10 cellular contexts compared by ENCODE assay signal in genomic region chr3:177284383-177284881, GRCh38.
A peak's percentile ranks its signal among the peaks of the same experiment; 100 is the strongest.
DNase-seq lines count a peak whose midpoint lies in the region; ATAC-seq, FAIRE-seq and TF ChIP-seq lines count a peak whose summit lies in the region.
"Had no signal": no experiment of that assay in that cellular context is flagged by ENCODE, and none has a peak within 500 bp of the region (broad histone marks: within the 10 kb centered on the region; RNA-seq: fewer than 3 reads in every experiment).

No MANE protein-coding gene starts in this region.

- POLR2A ChIA-PET in naive thymus-derived CD8-positive, alpha-beta T cell (lab: Charles Lee), result interaction anchor here (0.5 kb wide), 1 partner anchor 18 kb away, joined by 4 read pairs; no protein-coding TSS in a partner anchor

- CTCF ChIA-PET in activated CD8-positive, alpha-beta memory T cell treated with anti-CD3 and anti-CD28 coated beads, Interleukin-2, amount 10 ng/mL, durations not matched to agents 7 days and 5 days (lab: Charles Lee), result interaction anchor here (0.8 kb wide), 2 partner anchors 54 to 577 kb away, joined by 3 read pairs; no protein-coding TSS in a partner anchor

- H3K27ac ChIP-seq in RWPE2 (ENCODE audit: poor library complexity, severe bottlenecking), result no peak overlapping the region
- H3K27ac ChIP-seq: right lobe of liver, VCaP had no signal

- H3K36me3 Mint-ChIP-seq in activated CD8-positive, alpha-beta memory T cell treated with anti-CD3 and anti-CD28 coated beads, Interleukin-2, amount 10 ng/mL, durations not matched to agents 7 days and 5 days, result peaks cover 4% of the 10 kb centered on the region
- H3K36me3 Mint-ChIP-seq in naive thymus-derived CD8-positive, alpha-beta T cell, result no peaks in the 10 kb centered on the region

- no peaks in the 10 kb centered on the region for H3K9me3 Mint-ChIP-seq in activated CD8-positive, alpha-beta memory T cell treated with anti-CD3 and anti-CD28 coated beads, Interleukin-2, amount 10 ng/mL, durations not matched to agents 7 days and 5 days (ENCODE audit: low read depth)
- H3K9me3 Mint-ChIP-seq in naive thymus-derived CD8-positive, alpha-beta T cell, result peaks cover 0 to 3% (median 0%) of the 10 kb centered on the region in 9 donors

- H3K27ac Mint-ChIP-seq in activated CD8-positive, alpha-beta memory T cell treated with anti-CD3 and anti-CD28 coated beads, Interleukin-2, amount 10 ng/mL, durations not matched to agents 7 days and 5 days, result no peak overlapping the region
- peak overlapping the region in 4 of 10 donors; percentile 16 to 53 (median 42) for H3K27ac Mint-ChIP-seq in naive thymus-derived CD8-positive, alpha-beta T cell

- DNase-seq in activated CD8-positive, alpha-beta memory T cell treated with anti-CD3 and anti-CD28 coated beads for 24 hours, result peak; percentile 72
- no peak for DNase-seq in activated CD8-positive, alpha-beta memory T cell treated with anti-CD3 and anti-CD28 coated beads, Interleukin-2, amount 10 ng/mL, durations not matched to agents 7 days and 5 days
- DNase-seq in RWPE2 (ENCODE audit: low spot score) (no peak), glomerular visceral epithelial cell (ENCODE audit: extremely low spot score) (no peak), D721Med (ENCODE audit: insufficient read length, low spot score) (no peak), HPDE6-E6E7 (ENCODE audit: extremely low spot score) (no peak)
- DNase-seq in central memory CD4-positive, alpha-beta T cell, result peak; percentile 5
- peak in 5 of 10 donors; percentile 6 to 17 (median 8) for DNase-seq in naive thymus-derived CD8-positive, alpha-beta T cell
- DNase-seq: right lobe of liver had no signal

- H3K36me3 ChIP-seq in RWPE2 (ENCODE audit: low read depth), result no peaks in the 10 kb centered on the region
- H3K36me3 ChIP-seq: right lobe of liver had no signal

- no peaks in the 10 kb centered on the region for H3K9me3 ChIP-seq in RWPE2 (ENCODE audit: severe bottlenecking)
- H3K9me3 ChIP-seq: right lobe of liver had no signal

- no peak for ATAC-seq in activated CD8-positive, alpha-beta memory T cell treated with anti-CD3 and anti-CD28 coated beads, Interleukin-2, amount 10 ng/mL, durations not matched to agents 7 days and 5 days
- peak; percentile 25; the same call in 1 of the 3 replicates for ATAC-seq in RWPE2 (ENCODE audit: low read depth)
- ATAC-seq in naive thymus-derived CD8-positive, alpha-beta T cell, result peak; percentile 49 to 52

- TF ChIP-seq CTCF in RWPE2 (IDR thresholded peaks at IDR 0.05; ENCODE audit: poor library complexity, severe bottlenecking) (no peak), D721Med (IDR thresholded peaks at IDR 0.05; ENCODE audit: insufficient read depth, missing control alignments) (no peak)

- no peak overlapping the region for H3K4me3 Mint-ChIP-seq in activated CD8-positive, alpha-beta memory T cell treated with anti-CD3 and anti-CD28 coated beads, Interleukin-2, amount 10 ng/mL, durations not matched to agents 7 days and 5 days
- H3K4me3 Mint-ChIP-seq in naive thymus-derived CD8-positive, alpha-beta T cell, result peak overlapping the region in 8 of 10 donors; percentile 31 to 74 (median 38)

- peaks cover 20% of the 10 kb centered on the region for H3K4me1 ChIP-seq in RWPE2 (ENCODE audit: insufficient read depth, poor library complexity, severe bottlenecking)
- H3K4me1 ChIP-seq: right lobe of liver had no signal

- H3K4me3 ChIP-seq in RWPE2 (ENCODE audit: severe bottlenecking), result no peak overlapping the region
- H3K4me3 ChIP-seq: right lobe of liver had no signal

- H3K27me3 ChIP-seq in RWPE2 (ENCODE audit: insufficient read depth, poor library complexity, severe bottlenecking), result no peaks in the 10 kb centered on the region
- H3K27me3 ChIP-seq: right lobe of liver had no signal

- H3K27me3 Mint-ChIP-seq in activated CD8-positive, alpha-beta memory T cell treated with anti-CD3 and anti-CD28 coated beads, Interleukin-2, amount 10 ng/mL, durations not matched to agents 7 days and 5 days, result no peaks in the 10 kb centered on the region
- H3K27me3 Mint-ChIP-seq in naive thymus-derived CD8-positive, alpha-beta T cell, result no peaks in the 10 kb centered on the region

- peaks cover 20% of the 10 kb centered on the region for H3K4me1 Mint-ChIP-seq in activated CD8-positive, alpha-beta memory T cell treated with anti-CD3 and anti-CD28 coated beads, Interleukin-2, amount 10 ng/mL, durations not matched to agents 7 days and 5 days
- H3K4me1 Mint-ChIP-seq in naive thymus-derived CD8-positive, alpha-beta T cell, result peaks cover 11 to 36% (median 25%) of the 10 kb centered on the region in 4 donors

- FAIRE-seq in D721Med (lab: Jason Lieb, UNC), result no peak

Comparison
In these comparisons a context has a peak if more than half of its experiments do, and no peak if none do; other contexts are left out.
1. DNase-seq: peak in activated CD8-positive, alpha-beta memory T cell treated with anti-CD3 and anti-CD28 coated beads for 24 hours (single experiment) and central memory CD4-positive, alpha-beta T cell (single experiment); none in activated CD8-positive, alpha-beta memory T cell treated with anti-CD3 and anti-CD28 coated beads, Interleukin-2, amount 10 ng/mL, durations not matched to agents 7 days and 5 days (single experiment), RWPE2 (single experiment), glomerular visceral epithelial cell (single experiment), D721Med (single experiment) and HPDE6-E6E7 (single experiment).